26 cellular contexts compared by ENCODE assay signal in the genomic region with DNA sequence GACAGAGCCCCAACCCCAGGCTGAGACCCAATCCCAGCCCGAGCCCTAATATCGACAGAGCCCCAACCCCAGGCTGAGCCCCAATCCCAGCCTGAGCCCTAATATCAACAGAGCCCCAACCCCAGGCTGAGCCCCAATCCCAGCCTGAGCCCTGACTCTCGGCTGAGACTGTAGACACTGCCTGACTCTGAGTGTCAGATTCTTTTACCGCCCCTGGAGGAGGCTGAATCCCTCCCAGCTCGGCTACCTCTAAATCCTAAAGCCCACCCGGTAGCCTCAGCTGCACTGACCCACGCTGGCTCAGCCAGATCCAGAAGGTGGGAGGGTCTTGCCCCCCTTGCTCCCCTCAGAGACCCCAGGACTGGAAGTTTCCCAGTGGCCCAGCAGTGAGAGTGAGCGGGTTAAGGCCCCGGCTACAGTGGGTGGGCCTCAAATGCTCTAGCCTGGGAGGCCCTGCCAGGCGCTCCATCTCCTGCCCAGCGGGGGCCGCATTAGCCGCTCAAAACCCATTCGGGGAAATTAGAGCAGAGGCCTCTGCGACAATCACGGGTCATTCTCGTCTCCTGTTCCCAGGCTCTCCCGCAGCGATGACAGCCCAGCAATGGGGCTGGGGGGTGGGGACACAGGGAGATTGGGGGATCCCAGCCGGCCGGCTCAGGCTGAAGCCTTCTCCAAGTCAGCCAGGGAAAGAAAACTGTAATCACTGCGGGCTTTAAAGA. TPM values are rescaled to one million over a fixed set of nuclear protein-coding genes. Genes with fewer than 3 reads are reported as not detected.
A peak's percentile ranks its signal among the peaks of the same experiment; 100 is the strongest.
DNase-seq lines count a peak whose midpoint lies in the region; ATAC-seq and TF ChIP-seq lines count a peak whose summit lies in the region.
"Had no signal": no experiment of that assay in that cellular context is flagged by ENCODE, and none has a peak within 500 bp of the region (broad histone marks: within the 10 kb centered on the region; RNA-seq: fewer than 3 reads in every experiment).

No MANE protein-coding gene starts in this region.

- no peaks in the 10 kb centered on the region for H4K20me1 ChIP-seq in neural cell (ENCODE audit: insufficient read depth)
- H4K20me1 ChIP-seq: BLaER1 had no signal

- DNase-seq in C1 segment of cervical spinal cord (lab: John Stamatoyannopoulos, UW) (peak in 8 of 14 donors; percentile 2 to 62 (median 21)), NCI-H69 (lab: John Stamatoyannopoulos, UW) (peak; percentile 42), globus pallidus (ENCODE audit: low spot score) (peak; percentile 45), COR-L47 (lab: John Stamatoyannopoulos, UW) (no peak), GM10248 (ENCODE audit: extremely low spot score) (no peak), NCI-H2107 (lab: John Stamatoyannopoulos, UW) (no peak)
- DNase-seq: activated B cell treated with CpG ODN at 0.5 μM for 24 hours; activated CD4-positive, alpha-beta T cell treated with anti-CD3 and anti-CD28 coated beads, Interleukin-2, amount 50 U/mL, for 4 hours; activated effector memory CD4-positive, alpha-beta T cell treated with anti-CD3 and anti-CD28 coated beads, Interleukin-2, amount 50 U/mL, for 16 hours; Calu3; EL; erythroblast; foreskin fibroblast; GM23248; kidney glomerular epithelial cell; mammary epithelial cell; NCI-H1436 treated with DMSO at 0.1 percent for 48 hours; NCI-H82; T-helper 9 cell had no signal

- H3K27ac ChIP-seq in neural cell (ENCODE audit: low read length) = peak overlapping the region; percentile 81
- H3K27ac ChIP-seq: A549, BLaER1, GM23248, HL-60, prostate gland had no signal

- H3K4me3 ChIP-seq in neural cell (ENCODE audit: low read length) = no peak overlapping the region
- H3K4me3 ChIP-seq: A549, BLaER1, GM23248, prostate gland had no signal

- CTCF ChIA-PET in GM10248 (lab: Yijun Ruan, JAX) = no interaction called here

- TF ChIP-seq CTCF in neural cell (IDR thresholded peaks at IDR 0.05; ENCODE audit: poor library complexity, severe bottlenecking) (peak; percentile 30), GM10248 (IDR thresholded peaks at IDR 0.05; ENCODE audit: control extremely low read depth, extremely low read depth, low read depth, missing control alignments) (no peak)

- POLR2A ChIA-PET in GM10248 (lab: Yijun Ruan, JAX) = no interaction called here

- H3K4me2 ChIP-seq in neural cell (ENCODE audit: low read length) = no peak overlapping the region
- H3K4me2 ChIP-seq: A549, BLaER1 had no signal

- H3F3A ChIP-seq in neural cell (ENCODE audit: insufficient read depth, low read length, poor library complexity, severe bottlenecking) = no peaks in the 10 kb centered on the region

- no peaks in the 10 kb centered on the region for H3K9me3 ChIP-seq in neural cell (ENCODE audit: low read length)
- H3K9me3 ChIP-seq: prostate gland had no signal

- no peaks in the 10 kb centered on the region for H3K9me2 ChIP-seq in neural cell (ENCODE audit: insufficient read depth, low read length)

- H3K27me3 ChIP-seq in neural cell (ENCODE audit: insufficient read depth, low read depth, low read length) = no peaks in the 10 kb centered on the region

- no peak for ATAC-seq in GM21390 (IDR thresholded peaks at IDR 0.05; ENCODE audit: unreplicated experiment)
- ATAC-seq: A549 had no signal

- H3K9ac ChIP-seq in neural cell (ENCODE audit: low read length) = peak overlapping the region; percentile 22
- H3K9ac ChIP-seq: BLaER1, GM23248 had no signal

- TF ChIP-seq EP300 in neural cell (conservative IDR thresholded peaks at IDR 0.05; ENCODE audit: poor library complexity, severe bottlenecking) = peak; percentile 90

- H2AFZ ChIP-seq in neural cell (ENCODE audit: low read depth, low read length) = no peak overlapping the region
- H2AFZ ChIP-seq: GM23248 had no signal

- H3K79me2 ChIP-seq in neural cell (replicated peaks; ENCODE audit: insufficient read depth, low read length) = no peaks in the 10 kb centered on the region

- peak; percentile 56 for TF ChIP-seq RAD21 in neural cell (conservative IDR thresholded peaks at IDR 0.05)

- no peaks in the 10 kb centered on the region for H3K36me3 ChIP-seq in neural cell (ENCODE audit: insufficient read depth, low read length)
- H3K36me3 ChIP-seq: BLaER1, prostate gland had no signal

TF ChIP-seq in neural cell, 6 proteins besides CTCF, POLR2A, EP300 and RAD21:
- TF ChIP-seq POLR2AphosphoS5 (IDR thresholded peaks at IDR 0.05) (peak; percentile 76), SMC3 (conservative IDR thresholded peaks at IDR 0.05; ENCODE audit: poor library complexity) (peak; percentile 55), TAF1 (IDR thresholded peaks at IDR 0.05; ENCODE audit: low read depth) (no peak), MXI1 (conservative IDR thresholded peaks at IDR 0.05; ENCODE audit: poor library complexity, severe bottlenecking) (peak; percentile 33), EZH2 (IDR thresholded peaks at IDR 0.05; ENCODE audit: borderline replicate concordance, insufficient read depth, low read length, poor library complexity, severe bottlenecking) (no peak), REST (IDR thresholded peaks at IDR 0.05; ENCODE audit: borderline replicate concordance) (peak; percentile 78)
TF ChIP-seq in neural cell: peak in this region for 4.

RNA-seq across cellular contexts. Expression of gene ZNRF4, which starts 43.8 kb away (rescaled TPM):
- polyA plus RNA-seq in neural cell = not detected in 2 replicates
- not detected in 2 replicates for polyA minus RNA-seq in neural cell
- polyA plus RNA-seq: A549, GM23248, IgD-negative memory B cell, mammary epithelial cell had no signal

Comparison
In these comparisons a context has a peak if more than half of its experiments do, and no peak if none do; other contexts are left out.
1. DNase-seq: peak in C1 segment of cervical spinal cord (8 of 14), NCI-H69 (single experiment) and globus pallidus (single experiment); none in COR-L47 (single experiment), GM10248 (single experiment) and NCI-H2107 (single experiment).